Comparison of ENCODE assay signal across 1 cellular context in genomic region chr2:227004482-227004881, GRCh38.
TF ChIP-seq lines count a peak whose summit lies in the region.

No MANE protein-coding gene starts in this region.

TF ChIP-seq in GM23338, 12 proteins besides CTCF, POLR2A, EP300 and RAD21 (continued from another document):
- TF ChIP-seq REST (IDR thresholded peaks at IDR 0.05; ENCODE audit: unreplicated experiment) = no peak
- no peak for TF ChIP-seq NANOG (IDR thresholded peaks at IDR 0.05; ENCODE audit: borderline replicate concordance)
- TF ChIP-seq EZH2 (IDR thresholded peaks at IDR 0.05; ENCODE audit: low read depth, unreplicated experiment) = no peak
- TF ChIP-seq STAT1 (IDR thresholded peaks at IDR 0.05; ENCODE audit: unreplicated experiment) = no peak
- TF ChIP-seq ZNF462 (CRISPR knock-in tag; IDR thresholded peaks at IDR 0.05) = no peak
- TF ChIP-seq ZNF114 (CRISPR knock-in tag; IDR thresholded peaks at IDR 0.05) = no peak
- no peak for TF ChIP-seq EZH2phosphoT487 (IDR thresholded peaks at IDR 0.05; ENCODE audit: unreplicated experiment)
TF ChIP-seq in GM23338: peak in this region for 0.
